27 cellular contexts compared by ENCODE assay signal in genomic region chr2:194087089-194087488, GRCh38.
A peak's percentile ranks its signal among the peaks of the same experiment; 100 is the strongest.
DNase-seq lines count a peak whose midpoint lies in the region; ATAC-seq and TF ChIP-seq lines count a peak whose summit lies in the region.
"Had no signal": no experiment of that assay in that cellular context is flagged by ENCODE, and none has a peak within 500 bp of the region (broad histone marks: within the 10 kb centered on the region; RNA-seq: fewer than 3 reads in every experiment).

No MANE protein-coding gene starts in this region.

- peaks cover 2% of the 10 kb centered on the region for H3K27me3 Mint-ChIP-seq in osteocyte (ENCODE audit: unreplicated experiment)
- H3K27me3 Mint-ChIP-seq: activated naive CD8-positive, alpha-beta T cell treated with anti-CD3 and anti-CD28 coated beads, Interleukin-2, amount 50 U/mL, for 24 hours; CD8-positive, alpha-beta memory T cell; naive B cell; stimulated activated memory B cell treated with anti-CD40 and anti-IgM and Interleukin-4, amounts not matched to agents 10 μg/mL and 1 μg/mL and 100 μg/mL, for 72 hours; T-cell had no signal

- H3K27ac ChIP-seq in dorsolateral prefrontal cortex (no peak overlapping the region), psoas muscle (no peak overlapping the region)
- H3K27ac ChIP-seq: hepatocyte had no signal

- DNase-seq in NCI-H82 (lab: John Stamatoyannopoulos, UW) (peak; percentile 34), NCI-H82 treated with DMSO at 0.1 percent for 48 hours (lab: John Stamatoyannopoulos, UW; ENCODE audit: unreplicated experiment) (no peak), adipocyte (ENCODE audit: low read depth) (peak; percentile 8), osteocyte (ENCODE audit: extremely low spot score, unreplicated experiment) (no peak), dorsolateral prefrontal cortex (no peak), psoas muscle (no peak)
- no peak for DNase-seq in stimulated activated CD4-positive, alpha-beta T cell treated with anti-CD3 and anti-CD28 coated beads, Interleukin-1b, Interleukin-23, amount 100 ng/mL, for 48 hours
- DNase-seq: activated gamma-delta T cell treated with Interleukin-2 at 50 U/mL for 16 hours; activated naive CD8-positive, alpha-beta T cell treated with anti-CD3 and anti-CD28 coated beads, Interleukin-2, amount 50 U/mL, for 24 hours; AML-193; CD8-positive, alpha-beta memory T cell; effector CD8-positive, alpha-beta T cell; foreskin melanocyte; immature natural killer cell; mesendoderm; MV-4-11; naive B cell; NCI-H187 treated with DMSO at 0.1 percent for 48 hours; NCI-H226; retina; SIG-M5; stimulated activated CD4-positive, alpha-beta T cell treated with anti-CD3 and anti-CD28 coated beads, Interleukin-4, amount 100 ng/mL, for 1 hour; T-cell had no signal

- no peak overlapping the region for H3K9ac ChIP-seq in adipocyte (ENCODE audit: low read length)

- intact Hi-C loops in dorsolateral prefrontal cortex (cut with DNase I) = no loop called here
- intact Hi-C loops in psoas muscle (cut with DNase I) = no loop called here

- peaks cover 21% of the 10 kb centered on the region for H3K4me1 Mint-ChIP-seq in osteocyte (ENCODE audit: unreplicated experiment)
- H3K4me1 Mint-ChIP-seq: activated naive CD8-positive, alpha-beta T cell treated with anti-CD3 and anti-CD28 coated beads, Interleukin-2, amount 50 U/mL, for 24 hours; CD8-positive, alpha-beta memory T cell; immature natural killer cell; T-cell had no signal

- H3K4me1 ChIP-seq in adipocyte (ENCODE audit: control insufficient read depth, insufficient read depth, low read length) (no peaks in the 10 kb centered on the region), psoas muscle (no peaks in the 10 kb centered on the region)

- H3K9me3 ChIP-seq in adipocyte (ENCODE audit: control insufficient read depth, low read length) (no peaks in the 10 kb centered on the region), psoas muscle (no peaks in the 10 kb centered on the region)

- peak; percentile 33 for ATAC-seq in HG02798 (IDR thresholded peaks at IDR 0.05; ENCODE audit: poor library complexity, unreplicated experiment)
- no peak for ATAC-seq in psoas muscle
- ATAC-seq: activated naive CD8-positive, alpha-beta T cell treated with anti-CD3 and anti-CD28 coated beads, Interleukin-2, amount 50 U/mL, for 24 hours; left lobe of liver; stimulated activated memory B cell treated with anti-CD40 and anti-IgM and Interleukin-4, amounts not matched to agents 10 μg/mL and 1 μg/mL and 100 μg/mL, for 72 hours; T-cell had no signal

- H3K9me3 Mint-ChIP-seq in osteocyte (ENCODE audit: unreplicated experiment) = no peaks in the 10 kb centered on the region
- H3K9me3 Mint-ChIP-seq: activated naive CD8-positive, alpha-beta T cell treated with anti-CD3 and anti-CD28 coated beads, Interleukin-2, amount 50 U/mL, for 24 hours; T-cell had no signal

- H3K36me3 ChIP-seq in adipocyte (ENCODE audit: control insufficient read depth, insufficient read depth, low read length, severe bottlenecking) (no peaks in the 10 kb centered on the region), psoas muscle (ENCODE audit: insufficient read depth in 1 of 2, low read depth in 1 of 2) (no peaks in the 10 kb centered on the region)

- H3K36me3 Mint-ChIP-seq in osteocyte (ENCODE audit: unreplicated experiment) = no peaks in the 10 kb centered on the region
- H3K36me3 Mint-ChIP-seq: CD8-positive, alpha-beta memory T cell; immature natural killer cell; naive B cell; stimulated activated memory B cell treated with anti-CD40 and anti-IgM and Interleukin-4, amounts not matched to agents 10 μg/mL and 1 μg/mL and 100 μg/mL, for 72 hours; T-cell had no signal

- peak overlapping the region; percentile 50 for H3K27ac Mint-ChIP-seq in osteocyte (ENCODE audit: unreplicated experiment)
- H3K27ac Mint-ChIP-seq: activated naive CD8-positive, alpha-beta T cell treated with anti-CD3 and anti-CD28 coated beads, Interleukin-2, amount 50 U/mL, for 24 hours; CD8-positive, alpha-beta memory T cell; immature natural killer cell; stimulated activated memory B cell treated with anti-CD40 and anti-IgM and Interleukin-4, amounts not matched to agents 10 μg/mL and 1 μg/mL and 100 μg/mL, for 72 hours; T-cell had no signal

- no peak overlapping the region for H3K4me3 Mint-ChIP-seq in osteocyte (ENCODE audit: unreplicated experiment)
- H3K4me3 Mint-ChIP-seq: activated naive CD8-positive, alpha-beta T cell treated with anti-CD3 and anti-CD28 coated beads, Interleukin-2, amount 50 U/mL, for 24 hours; CD8-positive, alpha-beta memory T cell; immature natural killer cell; stimulated activated memory B cell treated with anti-CD40 and anti-IgM and Interleukin-4, amounts not matched to agents 10 μg/mL and 1 μg/mL and 100 μg/mL, for 72 hours; T-cell had no signal

- no peaks in the 10 kb centered on the region for H3K27me3 ChIP-seq in adipocyte (replicated peaks; ENCODE audit: control insufficient read depth, insufficient read depth, low read length)
- H3K27me3 ChIP-seq in dorsolateral prefrontal cortex = no peaks in the 10 kb centered on the region
- H3K27me3 ChIP-seq in psoas muscle (ENCODE audit: insufficient read depth in 3 of 3, low read length in 2 of 3) = no peaks in the 10 kb centered on the region
- H3K27me3 ChIP-seq: hepatocyte had no signal

- TF ChIP-seq CTCF in osteocyte (IDR thresholded peaks at IDR 0.05) = no peak
- TF ChIP-seq CTCF in dorsolateral prefrontal cortex (IDR thresholded peaks at IDR 0.05 in 54 of 56, conservative IDR thresholded peaks at IDR 0.05 in 2 of 56; ENCODE audit: low read depth in 1 of 56, partially characterized antibody in 56 of 56) = no peak
- no peak for TF ChIP-seq CTCF in psoas muscle (IDR thresholded peaks at IDR 0.05)

- H3K4me3 ChIP-seq in adipocyte (ENCODE audit: low read length) (no peak overlapping the region), dorsolateral prefrontal cortex (no peak overlapping the region), psoas muscle (no peak overlapping the region)
- H3K4me3 ChIP-seq: hepatocyte had no signal

Comparison
In these comparisons a context has a peak if more than half of its experiments do, and no peak if none do; other contexts are left out.
1. DNase-seq: peak in NCI-H82 (single experiment) and adipocyte (single experiment); none in NCI-H82 treated with DMSO at 0.1 percent for 48 hours (single experiment), osteocyte (single experiment), dorsolateral prefrontal cortex (0 of 10), psoas muscle (0 of 2) and stimulated activated CD4-positive, alpha-beta T cell treated with anti-CD3 and anti-CD28 coated beads, Interleukin-1b, Interleukin-23, amount 100 ng/mL, for 48 hours (single experiment).